ENCODE assay signal across 33 cellular contexts in the genomic region with DNA sequence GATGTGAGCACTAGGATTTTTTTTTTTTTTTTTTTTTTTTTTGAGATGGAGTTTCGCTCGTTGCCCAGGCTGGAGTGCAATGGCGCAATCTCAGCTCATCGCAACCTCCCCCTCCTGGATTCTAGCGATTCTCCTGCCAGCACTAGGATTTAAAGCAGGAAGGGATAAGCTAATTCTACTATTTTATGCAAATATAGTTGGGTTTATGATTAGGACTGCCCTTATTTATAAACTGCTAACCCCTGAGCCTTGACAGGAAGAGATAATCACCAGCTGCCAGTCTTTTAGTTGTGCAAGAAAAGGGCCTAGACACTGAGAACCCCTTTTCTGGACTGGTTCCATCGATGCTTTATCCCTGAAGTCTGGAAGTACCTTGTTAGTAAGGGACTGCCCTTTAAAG. TPM values are rescaled to one million over a fixed set of nuclear protein-coding genes. Genes with fewer than 3 reads are reported as not detected.
A peak's percentile ranks its signal among the peaks of the same experiment; 100 is the strongest.
DNase-seq lines count a peak whose midpoint lies in the region; TF ChIP-seq lines count a peak whose summit lies in the region.
"Had no signal": no experiment of that assay in that cellular context is flagged by ENCODE, and none has a peak within 500 bp of the region (broad histone marks: within the 10 kb centered on the region; RNA-seq: fewer than 3 reads in every experiment).

No MANE protein-coding gene starts in this region.

- H3K9me2 ChIP-seq in neural cell (ENCODE audit: insufficient read depth, low read length) = no peaks in the 10 kb centered on the region

- CTCF ChIA-PET in A673 (lab: Charles Lee) = interaction anchor here (0.6 kb wide), 1 partner anchor 150 kb away, joined by 9 read pairs; no protein-coding TSS in a partner anchor
- CTCF ChIA-PET in activated naive CD4-positive, alpha-beta T cell treated with anti-CD3 and anti-CD28 coated beads, Interleukin-2, amount 10 ng/mL, durations not matched to agents 7 days and 5 days (lab: Charles Lee) = no interaction called here

- H3K27ac Mint-ChIP-seq in nephron progenitor cell = no peak overlapping the region
- H3K27ac Mint-ChIP-seq in activated naive CD4-positive, alpha-beta T cell treated with anti-CD3 and anti-CD28 coated beads, Interleukin-2, amount 10 ng/mL, durations not matched to agents 7 days and 5 days = no peak overlapping the region
- H3K27ac Mint-ChIP-seq: B cell; CD14-positive monocyte; CD4-positive, alpha-beta T cell; CD4-positive, CD25-positive, alpha-beta regulatory T cell; CD8-positive, alpha-beta memory T cell; CD8-positive, alpha-beta T cell had no signal

- H3K36me3 ChIP-seq in A673 (ENCODE audit: insufficient read depth, low read length, poor library complexity, severe bottlenecking) (peaks cover 4% of the 10 kb centered on the region), neural cell (ENCODE audit: insufficient read depth, low read length) (no peaks in the 10 kb centered on the region)

- H3K27me3 ChIP-seq in A673 (replicated peaks; ENCODE audit: insufficient read depth, low read depth, low read length, poor library complexity) (no peaks in the 10 kb centered on the region), neural cell (ENCODE audit: insufficient read depth, low read depth, low read length) (no peaks in the 10 kb centered on the region)
- H3K27me3 ChIP-seq: BE2C; BLaER1; BLaER1 treated with 17β-estradiol and CSF1 and Interleukin-3, amounts not matched to agents 10 nM and 100 nM had no signal

- peaks cover 43% of the 10 kb centered on the region for H3K36me3 Mint-ChIP-seq in nephron progenitor cell (ENCODE audit: low read depth)
- peaks cover 43% of the 10 kb centered on the region for H3K36me3 Mint-ChIP-seq in activated naive CD4-positive, alpha-beta T cell treated with anti-CD3 and anti-CD28 coated beads, Interleukin-2, amount 10 ng/mL, durations not matched to agents 7 days and 5 days

- TF ChIP-seq RAD21 in neural cell (conservative IDR thresholded peaks at IDR 0.05) = no peak

- H3K27me3 Mint-ChIP-seq in nephron progenitor cell (ENCODE audit: low read depth, poor library complexity) = no peaks in the 10 kb centered on the region
- no peaks in the 10 kb centered on the region for H3K27me3 Mint-ChIP-seq in activated naive CD4-positive, alpha-beta T cell treated with anti-CD3 and anti-CD28 coated beads, Interleukin-2, amount 10 ng/mL, durations not matched to agents 7 days and 5 days
- H3K27me3 Mint-ChIP-seq: B cell; CD4-positive, alpha-beta memory T cell; CD4-positive, alpha-beta T cell; CD4-positive, CD25-positive, alpha-beta regulatory T cell; CD8-positive, alpha-beta memory T cell had no signal

- no peak overlapping the region for H3K4me3 Mint-ChIP-seq in nephron progenitor cell
- H3K4me3 Mint-ChIP-seq in activated naive CD4-positive, alpha-beta T cell treated with anti-CD3 and anti-CD28 coated beads, Interleukin-2, amount 10 ng/mL, durations not matched to agents 7 days and 5 days = no peak overlapping the region
- H3K4me3 Mint-ChIP-seq: B cell; CD14-positive monocyte; CD4-positive, alpha-beta memory T cell; CD4-positive, alpha-beta T cell; CD4-positive, CD25-positive, alpha-beta regulatory T cell; CD8-positive, alpha-beta memory T cell; CD8-positive, alpha-beta T cell had no signal

- H3K9me3 Mint-ChIP-seq in nephron progenitor cell = peaks cover 11% of the 10 kb centered on the region
- peaks cover 7% of the 10 kb centered on the region for H3K9me3 Mint-ChIP-seq in activated naive CD4-positive, alpha-beta T cell treated with anti-CD3 and anti-CD28 coated beads, Interleukin-2, amount 10 ng/mL, durations not matched to agents 7 days and 5 days
- H3K9me3 Mint-ChIP-seq: CD4-positive, alpha-beta T cell had no signal

- intact Hi-C loops in A673 (cut with micrococcal nuclease; ENCODE audit: unreplicated experiment) = no loop called here

- peaks cover 16% of the 10 kb centered on the region for H3K4me1 ChIP-seq in A673 (ENCODE audit: insufficient read depth, low read length, poor library complexity, severe bottlenecking)
- H3K4me1 ChIP-seq: A549, BE2C, BLaER1 had no signal

- no peaks in the 10 kb centered on the region for H3F3A ChIP-seq in neural cell (ENCODE audit: insufficient read depth, low read length, poor library complexity, severe bottlenecking)

- DNase-seq in A673 (ENCODE audit: low spot score) (peak; percentile 58), fibroblast of villous mesenchyme (ENCODE audit: low read depth) (peak; percentile 78), HCEC 1CT (no peak), nephron progenitor cell (no peak)
- no peak for DNase-seq in activated naive CD4-positive, alpha-beta T cell treated with anti-CD3 and anti-CD28 coated beads, Interleukin-2, amount 10 ng/mL, durations not matched to agents 7 days and 5 days
- DNase-seq: 8988T; ACHN; AML-193; BE2C; C1 segment of cervical spinal cord; Caco-2; Calu3; CD4-positive, alpha-beta memory T cell; CD4-positive, alpha-beta T cell; CD4-positive, CD25-positive, alpha-beta regulatory T cell; CD8-positive, alpha-beta memory T cell; CD8-positive, alpha-beta T cell; COR-L47; DMS 273 treated with DMSO at 0.1 percent for 48 hours; DMS153; DMS53; DMS79; DMS79 treated with DMSO at 0.1 percent for 48 hours; DND-41; EL had no signal

- TF ChIP-seq EP300 in neural cell (conservative IDR thresholded peaks at IDR 0.05; ENCODE audit: poor library complexity, severe bottlenecking) = no peak

- no peaks in the 10 kb centered on the region for H3K79me2 ChIP-seq in neural cell (replicated peaks; ENCODE audit: insufficient read depth, low read length)

- no peak overlapping the region for H3K9ac ChIP-seq in neural cell (ENCODE audit: low read length)
- H3K9ac ChIP-seq: BLaER1; BLaER1 treated with 17β-estradiol and CSF1 and Interleukin-3, amounts not matched to agents 10 nM and 100 nM had no signal

- H3K4me1 Mint-ChIP-seq in nephron progenitor cell = no peaks in the 10 kb centered on the region
- no peaks in the 10 kb centered on the region for H3K4me1 Mint-ChIP-seq in activated naive CD4-positive, alpha-beta T cell treated with anti-CD3 and anti-CD28 coated beads, Interleukin-2, amount 10 ng/mL, durations not matched to agents 7 days and 5 days

- H4K20me1 ChIP-seq in neural cell (ENCODE audit: insufficient read depth) = no peaks in the 10 kb centered on the region
- H4K20me1 ChIP-seq: BLaER1; BLaER1 treated with 17β-estradiol and CSF1 and Interleukin-3, amounts not matched to agents 10 nM and 100 nM had no signal

- no peak for TF ChIP-seq CTCF in A673 (conservative IDR thresholded peaks at IDR 0.05; ENCODE audit: low read depth, low read length)
- no peak for TF ChIP-seq CTCF in fibroblast of villous mesenchyme (IDR thresholded peaks at IDR 0.05; ENCODE audit: insufficient read depth, low read depth, low read length)
- no peak for TF ChIP-seq CTCF in neural cell (IDR thresholded peaks at IDR 0.05; ENCODE audit: poor library complexity, severe bottlenecking)
- no peak for TF ChIP-seq CTCF in nephron progenitor cell (IDR thresholded peaks at IDR 0.05)

- POLR2A ChIA-PET in A673 (lab: Charles Lee; ENCODE audit: low non-redundant PET) = no interaction called here

- H3K4me3 ChIP-seq in A673 (ENCODE audit: low read depth, low read length, poor library complexity, severe bottlenecking) = no peak overlapping the region
- H3K4me3 ChIP-seq in fibroblast of villous mesenchyme (ENCODE audit: low read depth, low read length) = no peak overlapping the region
- no peak overlapping the region for H3K4me3 ChIP-seq in neural cell (ENCODE audit: low read length)
- H3K4me3 ChIP-seq: A549; BLaER1; BLaER1 treated with 17β-estradiol and CSF1 and Interleukin-3, amounts not matched to agents 10 nM and 100 nM had no signal

- no peak overlapping the region for H2AFZ ChIP-seq in neural cell (ENCODE audit: low read depth, low read length)

- H3K9me3 ChIP-seq in A673 (ENCODE audit: low read depth, low read length, poor library complexity, severe bottlenecking) = no peaks in the 10 kb centered on the region
- H3K9me3 ChIP-seq in neural cell (ENCODE audit: low read length) = no peaks in the 10 kb centered on the region
- H3K9me3 ChIP-seq: BE2C, Caco-2 had no signal

- H3K4me2 ChIP-seq in neural cell (ENCODE audit: low read length) = no peak overlapping the region
- H3K4me2 ChIP-seq: A549; BLaER1; BLaER1 treated with 17β-estradiol and CSF1 and Interleukin-3, amounts not matched to agents 10 nM and 100 nM had no signal

- no TSS peak for BruUV-seq in A673 (replicated peaks; lab: Mats Ljungman, UMichigan)

- H3K27ac ChIP-seq in A673 (ENCODE audit: low read depth, low read length, poor library complexity, severe bottlenecking) (no peak overlapping the region), neural cell (ENCODE audit: low read length) (peak overlapping the region; percentile 61)
- H3K27ac ChIP-seq: 22Rv1; A549; BLaER1; BLaER1 treated with 17β-estradiol and CSF1 and Interleukin-3, amounts not matched to agents 10 nM and 100 nM; C4-2B had no signal

TF ChIP-seq in neural cell, 6 proteins besides CTCF, POLR2A, EP300 and RAD21:
- no peak for TF ChIP-seq EZH2 (IDR thresholded peaks at IDR 0.05; ENCODE audit: borderline replicate concordance, insufficient read depth, low read length, poor library complexity, severe bottlenecking)

RNA-seq across cellular contexts. Expression of a gene that starts 36.7 kb away (rescaled TPM):
- total RNA-seq in A673 (2021) (40.9 and 48.8 TPM in 2 replicates), fibroblast of villous mesenchyme (62.8 and 81.2 TPM in 2 replicates)
- polyA plus RNA-seq in neural cell = 59.0 and 70.7 TPM in 2 replicates
- 53.5 and 62.6 TPM in 2 replicates for polyA minus RNA-seq in neural cell

Comparison
In these comparisons a context has a peak if more than half of its experiments do, and no peak if none do; other contexts are left out.
1. DNase-seq: peak in A673 (single experiment) and fibroblast of villous mesenchyme (single experiment); none in HCEC 1CT (single experiment), nephron progenitor cell (single experiment) and activated naive CD4-positive, alpha-beta T cell treated with anti-CD3 and anti-CD28 coated beads, Interleukin-2, amount 10 ng/mL, durations not matched to agents 7 days and 5 days (single experiment).